In the genomic region with DNA sequence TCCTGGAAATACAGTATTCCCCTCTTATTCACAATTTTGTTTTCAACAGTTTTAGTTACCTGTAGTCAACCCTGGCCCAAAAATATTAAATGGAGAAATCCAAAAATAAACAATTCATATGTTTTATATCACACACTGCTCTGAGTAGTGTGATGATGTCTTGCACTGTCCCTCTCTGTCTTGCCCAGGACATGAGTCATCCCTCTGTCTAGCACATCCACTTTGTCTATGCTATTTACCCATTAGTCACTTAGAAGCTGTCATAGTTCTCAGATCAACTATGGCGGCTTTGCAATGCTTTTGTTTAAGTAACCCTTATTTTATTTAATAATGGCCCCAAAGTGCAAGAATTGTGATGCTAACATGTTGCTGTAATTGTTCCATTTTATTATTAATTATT, we compare ENCODE assay signal across 18 cellular contexts.
"Had no signal": no experiment of that assay in that cellular context is flagged by ENCODE, and none has a peak within 500 bp of the region (broad histone marks: within the 10 kb centered on the region; RNA-seq: fewer than 3 reads in every experiment).

No MANE protein-coding gene starts in this region.

- ATAC-seq: activated naive CD4-positive, alpha-beta T cell treated with anti-CD3 and anti-CD28 coated beads, Interleukin-2, amount 50 U/mL, for 72 hours; activated T-cell treated with anti-CD3 and anti-CD28 coated beads, Interleukin-2, amount 50 U/mL, for 72 hours; effector memory CD8-positive, alpha-beta T cell; gastroesophageal sphincter; naive thymus-derived CD8-positive, alpha-beta T cell had no signal

- H3K27me3 ChIP-seq: gastroesophageal sphincter, neutrophil, tibial nerve had no signal

- H3K9me3 ChIP-seq: gastroesophageal sphincter, left ventricle myocardium inferior, neutrophil, tibial nerve had no signal

- H3K27me3 Mint-ChIP-seq: activated CD4-positive, alpha-beta T cell treated with anti-CD3 and anti-CD28 coated beads, Interleukin-2, amount 10 ng/mL, durations not matched to agents 24 days and 14 days; dendritic cell treated with granulocyte-macrophage colony-stimulating factor and Interleukin-4, amounts not matched to agents 40 ng/mL and 50 ng/mL, for 4 days; effector memory CD8-positive, alpha-beta T cell; naive thymus-derived CD8-positive, alpha-beta T cell had no signal

- H3K4me3 ChIP-seq: gastroesophageal sphincter, left ventricle myocardium inferior, tibial nerve had no signal

- H3K4me1 ChIP-seq: gastroesophageal sphincter, left ventricle myocardium inferior, tibial nerve had no signal

- DNase-seq: activated CD4-positive, alpha-beta T cell treated with anti-CD3 and anti-CD28 coated beads, Interleukin-2, amount 10 ng/mL, durations not matched to agents 24 days and 14 days; activated CD4-positive, CD25-positive, alpha-beta regulatory T cell; activated CD8-positive, alpha-beta memory T cell treated with anti-CD3 and anti-CD28 coated beads, Interleukin-2, amount 50 U/mL, for 48 hours; activated gamma-delta T cell; activated T-cell treated with anti-CD3 and anti-CD28 coated beads, Interleukin-2, amount 50 U/mL, for 72 hours; effector memory CD8-positive, alpha-beta T cell; erythroblast; left ventricle myocardium inferior; naive thymus-derived CD8-positive, alpha-beta T cell; retina; stimulated activated CD4-positive, alpha-beta T cell treated with anti-CD3 and anti-CD28 coated beads, Interleukin-4, amount 100 ng/mL, for 1 hour; stimulated activated naive CD4-positive, alpha-beta T cell; substantia nigra had no signal

- H3K36me3 ChIP-seq: gastroesophageal sphincter, left ventricle myocardium inferior, neutrophil, tibial nerve had no signal

- H3K27ac ChIP-seq: gastroesophageal sphincter, left ventricle myocardium inferior, neutrophil, tibial nerve had no signal

- H3K36me3 Mint-ChIP-seq: naive thymus-derived CD8-positive, alpha-beta T cell had no signal

- H3K4me1 Mint-ChIP-seq: activated CD4-positive, alpha-beta T cell treated with anti-CD3 and anti-CD28 coated beads, Interleukin-2, amount 10 ng/mL, durations not matched to agents 24 days and 14 days; naive thymus-derived CD8-positive, alpha-beta T cell had no signal

- H3K27ac Mint-ChIP-seq: activated CD4-positive, alpha-beta T cell treated with anti-CD3 and anti-CD28 coated beads, Interleukin-2, amount 10 ng/mL, durations not matched to agents 24 days and 14 days; activated naive CD4-positive, alpha-beta T cell treated with anti-CD3 and anti-CD28 coated beads, Interleukin-2, amount 50 U/mL, for 72 hours; activated T-cell treated with anti-CD3 and anti-CD28 coated beads, Interleukin-2, amount 50 U/mL, for 72 hours; dendritic cell treated with granulocyte-macrophage colony-stimulating factor and Interleukin-4, amounts not matched to agents 40 ng/mL and 50 ng/mL, for 4 days; effector memory CD8-positive, alpha-beta T cell; naive thymus-derived CD8-positive, alpha-beta T cell had no signal

- H3K9me3 Mint-ChIP-seq: activated CD4-positive, alpha-beta T cell treated with anti-CD3 and anti-CD28 coated beads, Interleukin-2, amount 10 ng/mL, durations not matched to agents 24 days and 14 days; dendritic cell treated with granulocyte-macrophage colony-stimulating factor and Interleukin-4, amounts not matched to agents 40 ng/mL and 50 ng/mL, for 4 days had no signal

- H3K4me3 Mint-ChIP-seq: activated CD4-positive, alpha-beta T cell treated with anti-CD3 and anti-CD28 coated beads, Interleukin-2, amount 10 ng/mL, durations not matched to agents 24 days and 14 days; activated T-cell treated with anti-CD3 and anti-CD28 coated beads, Interleukin-2, amount 50 U/mL, for 72 hours; dendritic cell treated with granulocyte-macrophage colony-stimulating factor and Interleukin-4, amounts not matched to agents 40 ng/mL and 50 ng/mL, for 4 days; effector memory CD8-positive, alpha-beta T cell; naive thymus-derived CD8-positive, alpha-beta T cell had no signal
